Comparison of ENCODE assay signal across 1 cellular context in the genomic region with DNA sequence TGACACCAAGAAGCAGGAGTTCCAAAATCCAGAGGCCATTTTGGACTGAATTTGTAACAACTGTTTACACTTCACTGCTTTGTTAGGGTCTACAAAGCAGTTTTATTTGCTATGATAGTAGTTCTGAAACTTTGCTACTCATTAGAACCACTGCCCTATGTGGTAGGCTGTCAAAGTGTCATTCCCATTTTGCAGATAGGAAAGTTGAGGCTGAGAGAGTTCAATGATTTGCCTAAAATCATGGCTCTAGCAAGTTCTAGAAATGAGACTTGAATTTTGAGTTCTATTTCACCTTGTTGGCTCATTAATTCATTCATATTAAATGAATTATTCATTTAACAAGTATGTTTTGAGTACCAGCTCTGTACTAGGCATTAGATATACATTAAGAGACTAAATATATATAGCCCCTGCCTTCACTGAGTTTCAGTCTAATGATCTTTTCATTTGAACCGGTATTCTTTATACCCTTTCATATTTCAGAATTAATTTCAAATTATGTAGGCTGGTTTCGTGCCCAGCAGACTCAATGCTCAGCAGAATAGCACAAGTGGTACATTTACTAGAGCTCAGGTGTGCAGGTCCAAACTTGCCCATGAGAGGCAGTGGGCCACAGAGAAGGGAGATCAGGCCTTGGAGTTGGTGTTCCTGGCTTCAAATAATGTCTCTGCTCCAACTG.
TF ChIP-seq lines count a peak whose summit lies in the region.

No MANE protein-coding gene starts in this region.

TF ChIP-seq in A549, 52 proteins besides CTCF, POLR2A, EP300 and RAD21 (continued from another document):
- TF ChIP-seq, protein P1, sequence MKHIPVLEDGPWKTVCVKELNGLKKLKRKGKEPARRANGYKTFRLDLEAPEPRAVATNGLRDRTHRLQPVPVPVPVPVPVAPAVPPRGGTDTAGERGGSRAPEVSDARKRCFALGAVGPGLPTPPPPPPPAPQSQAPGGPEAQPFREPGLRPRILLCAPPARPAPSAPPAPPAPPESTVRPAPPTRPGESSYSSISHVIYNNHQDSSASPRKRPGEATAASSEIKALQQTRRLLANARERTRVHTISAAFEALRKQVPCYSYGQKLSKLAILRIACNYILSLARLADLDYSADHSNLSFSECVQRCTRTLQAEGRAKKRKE (CRISPR knock-in tag; IDR thresholded peaks at IDR 0.05; ENCODE audit: low read depth), result no peak
- TF ChIP-seq CBX8 (IDR thresholded peaks at IDR 0.05) (no peak), HDAC2 (IDR thresholded peaks at IDR 0.05) (peak; percentile 70; the same call in 1 of the 2 replicates)
